ENCODE assay signal across 1 cellular context in genomic region chr19:19096641-19097627, GRCh38.
TF ChIP-seq lines count a peak whose summit lies in the region.

No MANE protein-coding gene starts in this region.

TF ChIP-seq in HepG2, 621 proteins besides CTCF, POLR2A, EP300 and RAD21 (continued from another document and continues in another):
- no peak; a peak in 1 of 4 replicates for TF ChIP-seq REST (IDR thresholded peaks at IDR 0.05; ENCODE audit: borderline replicate concordance in 1 of 2, low read depth in 1 of 2, low read length in 2 of 2)
- TF ChIP-seq DNMT1 (CRISPR knock-in tag; IDR thresholded peaks at IDR 0.05), result 0 out of 2 replicates have a peak, but pooled peaks have one; percentile 86
- TF ChIP-seq ZNF674 (CRISPR knock-in tag; IDR thresholded peaks at IDR 0.05; ENCODE audit: low read depth), result no peak
- no peak for TF ChIP-seq ZNF790 (CRISPR knock-in tag; IDR thresholded peaks at IDR 0.05; ENCODE audit: borderline replicate concordance)
- no peak for TF ChIP-seq ZNF510 (CRISPR knock-in tag; IDR thresholded peaks at IDR 0.05; ENCODE audit: low read depth)
- no peak for TF ChIP-seq PCBP1 (IDR thresholded peaks at IDR 0.05; ENCODE audit: borderline replicate concordance, low read depth, low read length)
- peak; percentile 36 for TF ChIP-seq ZNF883 (CRISPR knock-in tag; IDR thresholded peaks at IDR 0.05; ENCODE audit: not compliant biosample characterization)
- no peak for TF ChIP-seq TERF1 (CRISPR knock-in tag; IDR thresholded peaks at IDR 0.05)
- peak; percentile 88 for TF ChIP-seq ZNF589 (CRISPR knock-in tag; conservative IDR thresholded peaks at IDR 0.05)
- TF ChIP-seq ZNF556 (CRISPR knock-in tag; IDR thresholded peaks at IDR 0.05; ENCODE audit: borderline replicate concordance), result peak; percentile 39; the same call in 1 of the 2 replicates
- TF ChIP-seq NPAS2 (CRISPR knock-in tag; IDR thresholded peaks at IDR 0.05; ENCODE audit: borderline replicate concordance), result no peak
- no peak for TF ChIP-seq HINFP (CRISPR knock-in tag; IDR thresholded peaks at IDR 0.05; ENCODE audit: low read depth)
- TF ChIP-seq ZNF775 (CRISPR knock-in tag; IDR thresholded peaks at IDR 0.05; ENCODE audit: borderline replicate concordance), result 0 out of 2 replicates have a peak, but pooled peaks have one; percentile 11
- no peak for TF ChIP-seq ZFP36L2 (CRISPR knock-in tag; IDR thresholded peaks at IDR 0.05)
- TF ChIP-seq NFRKB (IDR thresholded peaks at IDR 0.05), result no peak
- TF ChIP-seq TBX2 (CRISPR knock-in tag; IDR thresholded peaks at IDR 0.05; ENCODE audit: borderline replicate concordance), result peak; percentile 97
- TF ChIP-seq RFX1 (IDR thresholded peaks at IDR 0.05), result no peak; the same call in 1 of the 2 replicates
- peak; percentile 85 for TF ChIP-seq IKZF4 (CRISPR knock-in tag; IDR thresholded peaks at IDR 0.05; ENCODE audit: borderline replicate concordance, low read depth, not compliant biosample characterization)
- TF ChIP-seq ZNF570 (CRISPR knock-in tag; IDR thresholded peaks at IDR 0.05; ENCODE audit: borderline replicate concordance), result no peak
- peak; percentile 90 for TF ChIP-seq CREM (IDR thresholded peaks at IDR 0.05)
- TF ChIP-seq CREM (CRISPR knock-in tag; IDR thresholded peaks at IDR 0.05), result no peak
- peak; percentile 75 for TF ChIP-seq ZNF280D (CRISPR knock-in tag; IDR thresholded peaks at IDR 0.05)
- peak; percentile 100 for TF ChIP-seq RARA (CRISPR knock-in tag; IDR thresholded peaks at IDR 0.05)
- TF ChIP-seq NKX3-1 (CRISPR knock-in tag; IDR thresholded peaks at IDR 0.05), result peak; percentile 87
- TF ChIP-seq ZNF704 (CRISPR knock-in tag; IDR thresholded peaks at IDR 0.05; ENCODE audit: borderline replicate concordance), result 0 out of 2 replicates have a peak, but pooled peaks have one; percentile 27
- TF ChIP-seq ZSCAN5A (CRISPR knock-in tag; IDR thresholded peaks at IDR 0.05; ENCODE audit: borderline replicate concordance), result peak; percentile 77; the same call in 1 of the 2 replicates
- peak; percentile 72; the same call in 1 of the 2 replicates for TF ChIP-seq ZNF740 (CRISPR knock-in tag; IDR thresholded peaks at IDR 0.05)
- TF ChIP-seq ZNF776 (CRISPR knock-in tag; IDR thresholded peaks at IDR 0.05), result peak; percentile 73; the same call in 1 of the 2 replicates
- TF ChIP-seq THAP9 (CRISPR knock-in tag; IDR thresholded peaks at IDR 0.05; ENCODE audit: borderline replicate concordance), result no peak; the same call in 1 of the 2 replicates
- TF ChIP-seq ZNF124 (CRISPR knock-in tag; IDR thresholded peaks at IDR 0.05), result peak; percentile 80; the same call in 1 of the 2 replicates
- TF ChIP-seq ETS1 (CRISPR knock-in tag; IDR thresholded peaks at IDR 0.05), result no peak
- TF ChIP-seq BCLAF1 (IDR thresholded peaks at IDR 0.05), result no peak
- no peak for TF ChIP-seq CC2D1A (CRISPR knock-in tag; IDR thresholded peaks at IDR 0.05)
- TF ChIP-seq ZNF414 (CRISPR knock-in tag; IDR thresholded peaks at IDR 0.05), result peak; percentile 96
- TF ChIP-seq GATA4 (IDR thresholded peaks at IDR 0.05; ENCODE audit: borderline replicate concordance, low read depth), result peak; percentile 71; the same call in 1 of the 2 replicates
- TF ChIP-seq ZBTB7A (CRISPR knock-in tag; IDR thresholded peaks at IDR 0.05), result 0 out of 2 replicates have a peak, but pooled peaks have one; percentile 14
- no peak for TF ChIP-seq TCF12 (IDR thresholded peaks at IDR 0.05)
- peak; percentile 79; the same call in 1 of the 2 replicates for TF ChIP-seq TCF12 (CRISPR knock-in tag; IDR thresholded peaks at IDR 0.05)
